Comparison of ENCODE assay signal across 35 cellular contexts in genomic region chr7:147231275-147231674, GRCh38.
"Had no signal": no experiment of that assay in that cellular context is flagged by ENCODE, and none has a peak within 500 bp of the region (broad histone marks: within the 10 kb centered on the region; RNA-seq: fewer than 3 reads in every experiment).

No MANE protein-coding gene starts in this region.

- DNase-seq: Karpas-422, Kasumi-1, MG63, MM.1S, MV-4-11, NCI-H1048, NCI-H1092, NCI-H1092 treated with DMSO at 0.1 percent for 48 hours, NCI-H1105, NCI-H1105 treated with DMSO at 0.1 percent for 48 hours, NCI-H1417, NCI-H1417 treated with DMSO at 0.1 percent for 48 hours, NCI-H1436, NCI-H1436 treated with DMSO at 0.1 percent for 48 hours, NCI-H146, NCI-H1694, NCI-H1694 treated with DMSO at 0.1 percent for 48 hours, NCI-H187, NCI-H187 treated with DMSO at 0.1 percent for 48 hours, NCI-H1930, NCI-H2029, NCI-H2029 treated with DMSO at 0.1 percent for 48 hours, NCI-H2081, NCI-H2081 treated with DMSO at 0.1 percent for 48 hours, NCI-H2107, NCI-H2171, NCI-H2171 treated with DMSO at 0.1 percent for 48 hours, NCI-H2227 treated with DMSO at 0.1 percent for 48 hours, NCI-H226, NCI-H345, NCI-H446, NCI-H446 treated with DMSO at 0.1 percent for 48 hours, NCI-H510A, NCI-H510A treated with DMSO at 0.1 percent for 48 hours, NCI-H524 had no signal

- H3K36me3 ChIP-seq: MG63 had no signal

- H3K9me3 ChIP-seq: MG63 had no signal

- H3K27me3 ChIP-seq: MG63 had no signal

- H3K4me3 ChIP-seq: MG63 had no signal
